Comparison of ENCODE assay signal across 8 cellular contexts in the genomic region with DNA sequence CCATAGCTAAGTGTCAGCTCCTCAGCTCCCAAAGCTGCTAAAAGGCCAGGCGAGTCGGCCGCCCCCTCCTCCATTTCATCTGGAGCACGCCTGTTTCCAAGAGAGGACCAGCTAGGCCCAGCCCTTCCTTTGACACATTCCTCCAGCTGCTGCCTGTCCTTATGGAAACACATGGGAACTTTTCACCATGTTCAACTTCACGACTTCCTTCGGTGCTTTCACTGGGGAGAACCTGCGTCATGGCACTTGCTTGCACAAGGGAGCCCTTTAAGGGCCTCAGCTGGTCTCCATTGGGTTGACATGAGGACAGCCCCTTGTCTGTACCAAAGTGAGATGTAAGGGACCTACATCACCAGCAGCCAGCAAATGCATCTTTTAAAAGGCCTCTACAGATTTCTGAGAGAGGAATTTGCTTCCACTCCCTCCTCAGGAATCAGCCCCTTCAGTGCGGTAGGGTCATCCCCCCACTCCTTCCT. TPM values are rescaled to one million over a fixed set of nuclear protein-coding genes. Genes with fewer than 3 reads are reported as not detected.
A peak's percentile ranks its signal among the peaks of the same experiment; 100 is the strongest.
DNase-seq lines count a peak whose midpoint lies in the region; ATAC-seq, FAIRE-seq and TF ChIP-seq lines count a peak whose summit lies in the region.

No MANE protein-coding gene starts in this region.

- H3K27ac ChIP-seq in heart left ventricle (peak overlapping the region; percentile 31 to 98 (median 94)), endothelial cell of umbilical vein (ENCODE audit: insufficient read depth, low read depth, low read length) (no peak overlapping the region), muscle layer of colon (ENCODE audit: low read depth, low read length) (no peak overlapping the region), vagina (peak overlapping the region; percentile 82)

- POLR2A ChIA-PET in endothelial cell of umbilical vein (lab: Charles Lee) = interaction anchor here (0.6 to 1.2 kb wide), 3 partner anchors 79 to 188 kb away, joined by 3 to 7 read pairs (median 3); partner anchors contain the start of gene SLC25A26

- H3K79me2 ChIP-seq in endothelial cell of umbilical vein (ENCODE audit: control insufficient read depth, insufficient read depth, low read length) = peaks cover 28% of the 10 kb centered on the region

- TF ChIP-seq CTCF in heart left ventricle (IDR thresholded peaks at IDR 0.05) (no peak), endothelial cell of umbilical vein (IDR thresholded peaks at IDR 0.05; ENCODE audit: extremely low read depth in 1 of 2, insufficient read depth in 1 of 2, low read depth in 1 of 2, low read length in 2 of 2) (no peak), vagina (IDR thresholded peaks at IDR 0.05) (no peak)

- peak overlapping the region; percentile 52 to 97 (median 90) for H3K4me3 ChIP-seq in heart left ventricle
- peak overlapping the region in 2 of 3 experiments; percentile 65 to 91 for H3K4me3 ChIP-seq in endothelial cell of umbilical vein (replicated peaks in 1 of 3; ENCODE audit: insufficient read depth in 1 of 3, low read depth in 1 of 3, low read length in 3 of 3)
- peak overlapping the region; percentile 94 to 95 for H3K4me3 ChIP-seq in muscle layer of colon (ENCODE audit: low read depth in 1 of 2, low read length in 2 of 2)
- peak overlapping the region; percentile 45 to 76 for H3K4me3 ChIP-seq in vagina

- peaks cover 3% of the 10 kb centered on the region for H4K20me1 ChIP-seq in endothelial cell of umbilical vein (replicated peaks; ENCODE audit: control insufficient read depth, extremely low read depth, insufficient read depth, low read length)

- no peaks in the 10 kb centered on the region for H3K9me1 ChIP-seq in endothelial cell of umbilical vein (replicated peaks; ENCODE audit: control insufficient read depth, extremely low read depth, insufficient read depth, low read length)

- TSS peak; percentile 4 for BruUV-seq in endothelial cell of umbilical vein (replicated peaks; lab: Mats Ljungman, UMichigan)

- H3K9ac ChIP-seq in endothelial cell of umbilical vein (replicated peaks; ENCODE audit: extremely low read depth, insufficient read depth, low read length) = peak overlapping the region; percentile 90
- H3K9ac ChIP-seq in muscle layer of colon (ENCODE audit: low read length) = peak overlapping the region; percentile 38

- H3K36me3 ChIP-seq in heart left ventricle (no peaks in the 10 kb centered on the region), endothelial cell of umbilical vein (ENCODE audit: control insufficient read depth in 2 of 2, extremely low read depth in 1 of 2, insufficient read depth in 2 of 2, low read length in 2 of 2) (no peaks in the 10 kb centered on the region), muscle layer of colon (ENCODE audit: insufficient read depth, low read length) (no peaks in the 10 kb centered on the region), vagina (no peaks in the 10 kb centered on the region)

- CTCF ChIA-PET in endothelial cell of umbilical vein (lab: Charles Lee) = interaction anchor here (0.5 to 2.9 kb wide), 16 partner anchors 9 to 286 kb away, joined by 3 to 24 read pairs (median 3); no protein-coding TSS in a partner anchor

- 19 to 36% (median 26%) methylated on average over 8 of the region's 8 CpGs for WGBS in heart left ventricle, 4 donors

- FAIRE-seq in endothelial cell of umbilical vein (lab: Jason Lieb, UNC) = peak; percentile 28
- no peak for FAIRE-seq in HTR-8/SVneo (lab: Jason Lieb, UNC)

- no peak overlapping the region for H2AFZ ChIP-seq in endothelial cell of umbilical vein (ENCODE audit: low read depth, low read length)

- H3K4me2 ChIP-seq in endothelial cell of umbilical vein (ENCODE audit: insufficient read depth, low read length) = peak overlapping the region; percentile 81

- H3K9me3 ChIP-seq in heart left ventricle = no peaks in the 10 kb centered on the region
- no peaks in the 10 kb centered on the region for H3K9me3 ChIP-seq in endothelial cell of umbilical vein (replicated peaks; ENCODE audit: control insufficient read depth, insufficient read depth, low read length)
- H3K9me3 ChIP-seq in muscle layer of colon (ENCODE audit: low read length) = no peaks in the 10 kb centered on the region
- no peaks in the 10 kb centered on the region for H3K9me3 ChIP-seq in vagina

- intact Hi-C loops in heart left ventricle (cut with DNase I) (loop anchor here in 9 of 10 donors (2.0 to 10.0 kb wide), 16 partner anchors 49 to 252 kb away; no protein-coding TSS in a partner anchor), Right ventricle myocardium inferior (cut with DNase I) (loop anchor here (5.0 kb wide), 6 partner anchors 49 to 161 kb away; no protein-coding TSS in a partner anchor), endothelial cell of umbilical vein (cut with micrococcal nuclease) (loop anchor here (1.0 to 5.0 kb wide), 2 partner anchors 154 to 159 kb away; no protein-coding TSS in a partner anchor), vagina (cut with DNase I) (loop anchor here (5.0 kb wide), 1 partner anchor 101 kb away; no protein-coding TSS in a partner anchor)

- dilution Hi-C loops in endothelial cell of umbilical vein (cut with MboI; ENCODE audit: extremely low pct_ligation_motif_present, low sequenced_read_pairs) = no loop called here

- H3K27me3 ChIP-seq in heart left ventricle (peaks cover 0 to 32% (median 0%) of the 10 kb centered on the region in 9 donors), endothelial cell of umbilical vein (ENCODE audit: control insufficient read depth in 2 of 2, insufficient read depth in 2 of 2, low read length in 2 of 2) (no peaks in the 10 kb centered on the region), muscle layer of colon (ENCODE audit: control insufficient read depth in 1 of 2, insufficient read depth in 2 of 2, low read length in 2 of 2) (no peaks in the 10 kb centered on the region), vagina (no peaks in the 10 kb centered on the region)

- H3K4me1 ChIP-seq in heart left ventricle (peaks cover 0 to 36% (median 18%) of the 10 kb centered on the region in 12 donors), endothelial cell of umbilical vein (ENCODE audit: control insufficient read depth, extremely low read depth, insufficient read depth, low read length) (peaks cover 24% of the 10 kb centered on the region), muscle layer of colon (ENCODE audit: insufficient read depth, low read length) (peaks cover 21% of the 10 kb centered on the region), vagina (peaks cover 29% of the 10 kb centered on the region)

- peak in 3 of 4 donors; percentile 14 to 30 (median 27) for ATAC-seq in heart left ventricle
- no peak for ATAC-seq in Right ventricle myocardium inferior
- no peak for ATAC-seq in HG03039 (IDR thresholded peaks at IDR 0.05; ENCODE audit: unreplicated experiment)
- ATAC-seq in HG03439 (IDR thresholded peaks at IDR 0.05; ENCODE audit: unreplicated experiment) = no peak

- DNase-seq in heart left ventricle = peak in 3 of 5 donors; percentile 21 to 72 (median 23)
- no peak for DNase-seq in Right ventricle myocardium inferior (ENCODE audit: missing footprints)
- peak; percentile 29 for DNase-seq in endothelial cell of umbilical vein (ENCODE audit: low read depth, low spot score)
- no peak for DNase-seq in vagina (ENCODE audit: extremely low spot score in 2 of 2)
- DNase-seq in HTR-8/SVneo (ENCODE audit: insufficient read length, low spot score) = no peak

- no peak for TF ChIP-seq POLR2A in heart left ventricle (IDR thresholded peaks at IDR 0.05)
- no peak for TF ChIP-seq POLR2A in endothelial cell of umbilical vein (IDR thresholded peaks at IDR 0.05; ENCODE audit: low read depth, low read length)
- TF ChIP-seq POLR2A in vagina (IDR thresholded peaks at IDR 0.05) = no peak

TF ChIP-seq in endothelial cell of umbilical vein, 7 proteins besides CTCF, POLR2A, EP300 and RAD21:
- no peak for TF ChIP-seq EZH2 (IDR thresholded peaks at IDR 0.05; ENCODE audit: borderline replicate concordance, low read depth, low read length, severe bottlenecking)
- TF ChIP-seq MYC (IDR thresholded peaks at IDR 0.05; ENCODE audit: low read depth, low read length) = no peak
- no peak for TF ChIP-seq POLR2AphosphoS5 (IDR thresholded peaks at IDR 0.05; ENCODE audit: insufficient read depth, low read depth, low read length)
- no peak for TF ChIP-seq GATA2 (IDR thresholded peaks at IDR 0.05; ENCODE audit: insufficient read depth, insufficient read length, low read depth, low read length)
- no peak for TF ChIP-seq JUN (IDR thresholded peaks at IDR 0.05; ENCODE audit: borderline replicate concordance, insufficient read depth, insufficient read length, low read depth)
- no peak for TF ChIP-seq FOS (IDR thresholded peaks at IDR 0.05; ENCODE audit: borderline replicate concordance, insufficient read depth, low read length)
- no peak for TF ChIP-seq MAX (IDR thresholded peaks at IDR 0.05; ENCODE audit: insufficient read depth, insufficient read length)

RNA-seq across cellular contexts. Expression of gene MAGI1, which starts 2.1 kb away (rescaled TPM):
- total RNA-seq in heart left ventricle = 10 to 100 TPM; 27.1 to 52.1 (median 35.9) TPM
- 10 to 100 TPM; 18.5 to 19.5 TPM for polyA plus RNA-seq in heart left ventricle
- total RNA-seq in Right ventricle myocardium inferior = 33.1 TPM
- total RNA-seq in endothelial cell of umbilical vein = 47.7 and 47.9 TPM in 2 replicates
- 8.2 and 10.1 TPM in 2 replicates for polyA plus RNA-seq in endothelial cell of umbilical vein
- 9.6 and 9.8 TPM in 2 replicates for polyA plus RNA-seq in endothelial cell of umbilical vein (2011; cell fraction: cytosol; rRNA removed)
- 55.5 and 63.7 TPM in 2 replicates for polyA plus RNA-seq in endothelial cell of umbilical vein (2011; cell fraction: nucleus; rRNA removed)
- 9.9 and 12.6 TPM in 2 replicates for polyA plus RNA-seq in endothelial cell of umbilical vein (2012)
- 49.7 and 51.7 TPM in 2 replicates for polyA minus RNA-seq in endothelial cell of umbilical vein
- 2.2 TPM for polyA minus RNA-seq in endothelial cell of umbilical vein (2011; cell fraction: cytosol; rRNA and poly(A)+ RNA removed)
- polyA minus RNA-seq in endothelial cell of umbilical vein (2011; cell fraction: nucleus; rRNA and poly(A)+ RNA removed) = 105 and 110 TPM in 2 replicates
- total RNA-seq in vagina = 47.1 TPM

Comparison
In these comparisons a context has a peak if more than half of its experiments do, and no peak if none do; other contexts are left out.
1. ATAC-seq: peak in heart left ventricle (3 of 4); none in Right ventricle myocardium inferior (single experiment), HG03039 (single experiment) and HG03439 (single experiment).
2. DNase-seq: peak in heart left ventricle (3 of 5) and endothelial cell of umbilical vein (single experiment); none in Right ventricle myocardium inferior (single experiment), vagina (0 of 2) and HTR-8/SVneo (single experiment).
3. H3K27ac ChIP-seq: peak in heart left ventricle (12 of 12) and vagina (single experiment); none in endothelial cell of umbilical vein (single experiment) and muscle layer of colon (single experiment).
4. Peak in every context shown above with its lines, with median percentiles within 50 percentile points of each other: H3K4me3 ChIP-seq.